In the genomic region with DNA sequence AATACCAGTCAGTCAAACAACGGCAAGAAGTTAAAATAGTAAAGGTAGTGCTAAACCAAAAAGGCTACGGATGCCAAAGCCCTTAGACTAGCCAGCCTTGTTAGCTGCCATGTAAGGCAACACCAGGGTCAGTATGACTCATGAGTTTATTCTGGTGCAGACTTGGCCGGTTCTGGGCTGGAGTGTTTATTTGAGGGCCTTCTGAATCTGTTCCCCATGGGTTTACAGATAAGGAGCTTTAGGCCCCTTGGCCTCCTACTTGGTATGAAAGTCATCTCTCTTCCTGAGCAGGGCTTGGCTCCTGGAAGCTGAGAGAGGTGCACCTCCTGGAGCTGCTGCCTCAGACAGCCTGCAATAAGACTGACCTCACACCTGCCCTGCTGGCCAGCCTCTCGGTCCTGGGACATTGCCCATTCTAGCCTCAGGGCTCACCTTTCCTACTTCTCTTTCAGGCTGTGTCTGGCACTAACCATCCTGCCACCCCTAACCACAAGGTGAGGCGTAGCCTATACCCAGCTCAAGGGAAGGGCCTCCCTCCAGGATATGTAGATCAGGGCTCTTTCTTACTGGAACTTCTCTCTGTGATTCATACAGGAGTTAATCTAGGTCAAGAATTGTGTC, we compare ENCODE assay signal across 10 cellular contexts. TPM values are rescaled to one million over a fixed set of nuclear protein-coding genes. Genes with fewer than 3 reads are reported as not detected.
A peak's percentile ranks its signal among the peaks of the same experiment; 100 is the strongest.
DNase-seq lines count a peak whose midpoint lies in the region; ATAC-seq and TF ChIP-seq lines count a peak whose summit lies in the region.
"Had no signal": no experiment of that assay in that cellular context is flagged by ENCODE, and none has a peak within 500 bp of the region (broad histone marks: within the 10 kb centered on the region; RNA-seq: fewer than 3 reads in every experiment).

No MANE protein-coding gene starts in this region.

- H3K36me3 ChIP-seq in HUES48 (ENCODE audit: control insufficient read depth, insufficient read depth, low read length) (no peaks in the 10 kb centered on the region), mesodermal cell (ENCODE audit: control insufficient read depth, insufficient read depth, low read length) (no peaks in the 10 kb centered on the region)

- no peaks in the 10 kb centered on the region for H3K9me3 ChIP-seq in HUES48 (ENCODE audit: control insufficient read depth, insufficient read depth, low read length)
- H3K9me3 ChIP-seq in mesodermal cell (ENCODE audit: control insufficient read depth, low read length): no peaks in the 10 kb centered on the region

- peaks cover 53% of the 10 kb centered on the region for H3K4me1 ChIP-seq in HUES48 (ENCODE audit: control insufficient read depth, insufficient read depth, low read length)
- peaks cover 40% of the 10 kb centered on the region for H3K4me1 ChIP-seq in mesodermal cell (ENCODE audit: control insufficient read depth, insufficient read depth, low read length, poor library complexity, severe bottlenecking)

- H3K27ac ChIP-seq in HUES48 (ENCODE audit: low read depth, low read length): peak overlapping the region; percentile 74
- H3K27ac ChIP-seq in mesodermal cell (ENCODE audit: low read depth, low read length, severe bottlenecking): peak overlapping the region; percentile 74

- no peak for TF ChIP-seq CTCF in AG10803 (conservative IDR thresholded peaks at IDR 0.05; ENCODE audit: low read length)

- no peak for ATAC-seq in activated naive CD8-positive, alpha-beta T cell treated with anti-CD3 and anti-CD28 coated beads, Interleukin-2, amount 50 U/mL, for 24 hours
- ATAC-seq in HG03571 (IDR thresholded peaks at IDR 0.05; ENCODE audit: unreplicated experiment): no peak

- H3K4me3 ChIP-seq in AG10803 (ENCODE audit: low read length) (no peak overlapping the region), HUES48 (ENCODE audit: low read depth, low read length) (no peak overlapping the region), mesodermal cell (ENCODE audit: extremely low read depth, insufficient read depth, low read length, poor library complexity, severe bottlenecking) (no peak overlapping the region)

- WGBS in mesodermal cell (ENCODE audit: insufficient coverage in 2 of 2), 2 experiments: 68 to 72% methylated on average over 2 to 3 of the region's 5 CpGs

- DNase-seq in AG10803 (ENCODE audit: low read depth) (peak; percentile 67), dedifferentiated amniotic fluid mesenchymal stem cell (ENCODE audit: extremely low spot score) (peak; percentile 75), SW 1271 (lab: John Stamatoyannopoulos, UW) (no peak), NCI-H82 treated with DMSO at 0.1 percent for 48 hours (lab: John Stamatoyannopoulos, UW; ENCODE audit: unreplicated experiment) (no peak)
- no peak for DNase-seq in activated naive CD8-positive, alpha-beta T cell treated with anti-CD3 and anti-CD28 coated beads, Interleukin-2, amount 50 U/mL, for 24 hours
- DNase-seq: stimulated activated CD4-positive, alpha-beta T cell treated with anti-CD3 and anti-CD28 coated beads, Interleukin-2, amount 100 ng/mL, for 24 hours; T-helper 1 cell had no signal

- no peaks in the 10 kb centered on the region for H3K4me1 Mint-ChIP-seq in activated naive CD8-positive, alpha-beta T cell treated with anti-CD3 and anti-CD28 coated beads, Interleukin-2, amount 50 U/mL, for 24 hours

- H3K4me3 Mint-ChIP-seq in activated naive CD8-positive, alpha-beta T cell treated with anti-CD3 and anti-CD28 coated beads, Interleukin-2, amount 50 U/mL, for 24 hours: no peak overlapping the region

- H3K27me3 ChIP-seq in HUES48 (ENCODE audit: control insufficient read depth, insufficient read depth, low read length): no peaks in the 10 kb centered on the region

- no peaks in the 10 kb centered on the region for H3K9me3 Mint-ChIP-seq in activated naive CD8-positive, alpha-beta T cell treated with anti-CD3 and anti-CD28 coated beads, Interleukin-2, amount 50 U/mL, for 24 hours

- H3K9ac ChIP-seq in HUES48 (ENCODE audit: low read depth, low read length): no peak overlapping the region

- peaks cover 44% of the 10 kb centered on the region for H3K27me3 Mint-ChIP-seq in activated naive CD8-positive, alpha-beta T cell treated with anti-CD3 and anti-CD28 coated beads, Interleukin-2, amount 50 U/mL, for 24 hours

- no peak overlapping the region for H3K27ac Mint-ChIP-seq in activated naive CD8-positive, alpha-beta T cell treated with anti-CD3 and anti-CD28 coated beads, Interleukin-2, amount 50 U/mL, for 24 hours

- no peaks in the 10 kb centered on the region for H3K36me3 Mint-ChIP-seq in activated naive CD8-positive, alpha-beta T cell treated with anti-CD3 and anti-CD28 coated beads, Interleukin-2, amount 50 U/mL, for 24 hours (ENCODE audit: low read depth)

RNA-seq across cellular contexts. Expression of a gene that starts 10.4 kb away (rescaled TPM):
- polyA plus RNA-seq in mesodermal cell (2013, experiment 1 of 2): not detected
- not detected for polyA plus RNA-seq in mesodermal cell (2013, experiment 2 of 2)

RNA-seq across cellular contexts. Expression of a gene that starts 47.6 kb away (rescaled TPM):
- 7.0 TPM for polyA plus RNA-seq in mesodermal cell (2013, experiment 1 of 2)
- polyA plus RNA-seq in mesodermal cell (2013, experiment 2 of 2): 7.0 TPM

Comparison
In these comparisons a context has a peak if more than half of its experiments do, and no peak if none do; other contexts are left out.
1. DNase-seq: peak in AG10803 (single experiment) and dedifferentiated amniotic fluid mesenchymal stem cell (single experiment); none in SW 1271 (0 of 2), activated naive CD8-positive, alpha-beta T cell treated with anti-CD3 and anti-CD28 coated beads, Interleukin-2, amount 50 U/mL, for 24 hours (single experiment) and NCI-H82 treated with DMSO at 0.1 percent for 48 hours (single experiment).